36 cellular contexts compared by ENCODE assay signal in genomic region chr3:161272524-161272923, GRCh38.
"Had no signal": no experiment of that assay in that cellular context is flagged by ENCODE, and none has a peak within 500 bp of the region (broad histone marks: within the 10 kb centered on the region; RNA-seq: fewer than 3 reads in every experiment).

No MANE protein-coding gene starts in this region.

- DNase-seq: activated CD4-positive, alpha-beta memory T cell treated with anti-CD3 and anti-CD28 coated beads, Interleukin-2, amount 10 ng/mL, durations not matched to agents 7 days and 5 days; activated CD4-positive, alpha-beta T cell treated with anti-CD3 and anti-CD28 coated beads for 1 hour; activated CD4-positive, alpha-beta T cell treated with anti-CD3 and anti-CD28 coated beads for 36 hours; activated CD4-positive, alpha-beta T cell treated with anti-CD3 and anti-CD28 coated beads for 48 hours; activated CD4-positive, alpha-beta T cell treated with anti-CD3 and anti-CD28 coated beads, Interleukin-2, amount 10 ng/mL, durations not matched to agents 7 days and 5 days; activated CD4-positive, alpha-beta T cell treated with anti-CD3 and anti-CD28 coated beads, Interleukin-2, amount 50 U/mL, for 48 hours; activated CD4-positive, CD25-positive, alpha-beta regulatory T cell; activated CD8-positive, alpha-beta memory T cell treated with anti-CD3 and anti-CD28 coated beads for 24 hours; activated CD8-positive, alpha-beta memory T cell treated with anti-CD3 and anti-CD28 coated beads, Interleukin-2, amount 10 ng/mL, durations not matched to agents 7 days and 5 days; activated CD8-positive, alpha-beta T cell treated with anti-CD3 and anti-CD28 coated beads, Interleukin-2, amount 10 ng/mL, durations not matched to agents 7 days and 5 days; activated effector memory CD4-positive, alpha-beta T cell treated with anti-CD3 and anti-CD28 coated beads, Interleukin-2, amount 50 U/mL, for 16 hours; activated gamma-delta T cell treated with Interleukin-2 at 50 U/mL for 16 hours; activated naive CD4-positive, alpha-beta T cell; activated naive CD4-positive, alpha-beta T cell treated with anti-CD3 and anti-CD28 coated beads for 36 hours; activated naive CD4-positive, alpha-beta T cell treated with anti-CD3 and anti-CD28 coated beads, Interleukin-2, amount 50 U/mL, for 16 hours; activated naive CD8-positive, alpha-beta T cell treated with anti-CD3 and anti-CD28 coated beads for 36 hours; activated T-cell treated with anti-CD3 and anti-CD28 coated beads for 4 hours; activated T-cell treated with anti-CD3 and anti-CD28 coated beads, Interleukin-2, amount 50 U/mL, for 1 hour; activated T-cell treated with anti-CD3 and anti-CD28 coated beads, Interleukin-2, amount 50 U/mL, for 4 hours; activated T-cell treated with anti-CD3 and anti-CD28 coated beads, Interleukin-2, amount 50 U/mL, for 72 hours; adrenal gland; amniotic stem cell; aorta; body of pancreas; brain microvascular endothelial cell; central memory CD4-positive, alpha-beta T cell; cerebellar nuclear complex; T-helper 1 cell; T-helper 2 cell; T-helper 9 cell; WERI-Rb-1 had no signal

- H3K27ac ChIP-seq: adrenal gland, body of pancreas, brain microvascular endothelial cell, breast epithelium, WERI-Rb-1 had no signal

- ATAC-seq: activated CD4-positive, alpha-beta T cell treated with anti-CD3 and anti-CD28 coated beads for 36 hours; activated CD4-positive, CD25-positive, alpha-beta regulatory T cell treated with anti-CD3 and anti-CD28 coated beads, Interleukin-2, amount 50 U/mL, for 24 hours; activated CD8-positive, alpha-beta memory T cell treated with anti-CD3 and anti-CD28 coated beads, Interleukin-2, amount 10 ng/mL, durations not matched to agents 7 days and 5 days; activated CD8-positive, alpha-beta T cell treated with anti-CD3 and anti-CD28 coated beads, Interleukin-2, amount 10 ng/mL, durations not matched to agents 7 days and 5 days; activated naive CD4-positive, alpha-beta T cell treated with anti-CD3 and anti-CD28 coated beads, Interleukin-2, amount 50 U/mL, for 72 hours; activated T-cell treated with anti-CD3 and anti-CD28 coated beads, Interleukin-2, amount 50 U/mL, for 4 hours; activated T-cell treated with anti-CD3 and anti-CD28 coated beads, Interleukin-2, amount 50 U/mL, for 72 hours; activated T-helper 17 cell treated with anti-CD3 and anti-CD28 coated beads, Interleukin-2, amount 50 U/mL, for 72 hours; body of pancreas; WTC11 had no signal
